ENCODE assay signal across 1 cellular context in the genomic region with DNA sequence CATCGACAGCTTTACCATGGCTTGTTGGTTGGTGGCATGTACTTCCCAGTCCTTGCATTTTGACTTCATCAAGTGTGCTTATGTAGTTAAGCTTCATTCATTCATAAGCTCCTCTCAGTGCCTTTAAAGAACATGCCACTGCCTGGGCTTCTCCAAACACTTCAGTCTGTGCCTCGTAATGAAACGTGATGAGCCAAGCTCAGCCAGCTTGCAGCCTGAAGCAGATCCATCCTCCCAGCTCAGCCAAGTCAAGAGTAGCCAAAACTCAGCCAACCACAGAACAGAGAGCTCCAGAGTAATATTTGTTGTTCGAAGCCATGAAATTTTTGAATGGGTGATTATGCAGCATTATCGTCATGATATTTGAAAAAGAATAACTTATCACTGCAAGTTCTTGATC.
TF ChIP-seq lines count a peak whose summit lies in the region.

No MANE protein-coding gene starts in this region.

TF ChIP-seq in GM23338, 12 proteins besides CTCF, POLR2A, EP300 and RAD21 (continued from another document):
- TF ChIP-seq, protein P1, sequence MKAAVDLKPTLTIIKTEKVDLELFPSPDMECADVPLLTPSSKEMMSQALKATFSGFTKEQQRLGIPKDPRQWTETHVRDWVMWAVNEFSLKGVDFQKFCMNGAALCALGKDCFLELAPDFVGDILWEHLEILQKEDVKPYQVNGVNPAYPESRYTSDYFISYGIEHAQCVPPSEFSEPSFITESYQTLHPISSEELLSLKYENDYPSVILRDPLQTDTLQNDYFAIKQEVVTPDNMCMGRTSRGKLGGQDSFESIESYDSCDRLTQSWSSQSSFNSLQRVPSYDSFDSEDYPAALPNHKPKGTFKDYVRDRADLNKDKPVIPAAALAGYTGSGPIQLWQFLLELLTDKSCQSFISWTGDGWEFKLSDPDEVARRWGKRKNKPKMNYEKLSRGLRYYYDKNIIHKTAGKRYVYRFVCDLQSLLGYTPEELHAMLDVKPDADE (IDR thresholded peaks at IDR 0.05) = no peak
